Comparison of ENCODE assay signal across 13 cellular contexts in the genomic region with DNA sequence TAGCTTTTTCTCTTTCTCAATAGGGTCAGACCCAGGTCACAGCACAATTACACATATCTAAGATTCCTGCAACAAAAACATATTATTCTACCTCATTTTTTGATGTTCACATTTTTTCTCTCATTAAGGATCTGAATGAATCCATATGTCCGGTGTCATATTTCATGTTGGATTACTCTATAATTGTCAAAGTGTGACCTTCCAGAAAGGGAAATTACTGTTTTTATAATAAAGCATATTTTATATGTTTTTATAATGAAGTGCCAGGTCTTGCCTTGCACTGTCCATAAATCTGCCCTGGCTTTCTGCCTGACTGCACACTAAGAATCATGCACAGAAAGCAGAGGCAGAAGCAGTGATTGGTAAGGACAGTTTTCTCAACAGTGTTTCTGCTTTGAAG.
DNase-seq lines count a peak whose midpoint lies in the region; ATAC-seq, FAIRE-seq and TF ChIP-seq lines count a peak whose summit lies in the region.
"Had no signal": no experiment of that assay in that cellular context is flagged by ENCODE, and none has a peak within 500 bp of the region (broad histone marks: within the 10 kb centered on the region; RNA-seq: fewer than 3 reads in every experiment).

No MANE protein-coding gene starts in this region.

- H3K27me3 ChIP-seq in K562 (ENCODE audit: control insufficient read depth in 2 of 2, insufficient read depth in 2 of 2, low read length in 2 of 2): no peaks in the 10 kb centered on the region
- no peaks in the 10 kb centered on the region for H3K27me3 ChIP-seq in neuronal stem cell (ENCODE audit: control insufficient read depth in 3 of 3, insufficient read depth in 3 of 3, low read depth in 1 of 3, low read length in 3 of 3)
- H3K27me3 ChIP-seq in CD4-positive, alpha-beta T cell (ENCODE audit: control insufficient read depth, insufficient read depth, low read length): no peaks in the 10 kb centered on the region

- H3K36me3 Mint-ChIP-seq in nephron (ENCODE audit: low read depth): peaks cover 14% of the 10 kb centered on the region
- H3K36me3 Mint-ChIP-seq in CD4-positive, alpha-beta T cell (ENCODE audit: low read depth): no peaks in the 10 kb centered on the region
- H3K36me3 Mint-ChIP-seq: IgD-negative memory B cell had no signal

- no peak for TF ChIP-seq CTCF in K562 (IDR thresholded peaks at IDR 0.05 in 2 of 3, conservative IDR thresholded peaks at IDR 0.05 in 1 of 3; ENCODE audit: insufficient read depth in 2 of 3, low read depth in 1 of 3, low read length in 3 of 3)
- no peak for TF ChIP-seq CTCF in nephron (IDR thresholded peaks at IDR 0.05; ENCODE audit: unreplicated experiment in 3 of 3)
- no peak for TF ChIP-seq CTCF in CD4-positive, alpha-beta T cell (IDR thresholded peaks at IDR 0.05)

- no peaks in the 10 kb centered on the region for H3K9me3 ChIP-seq in K562 (replicated peaks; ENCODE audit: control insufficient read depth, insufficient read depth, low read depth, low read length)
- H3K9me3 ChIP-seq in neuronal stem cell (replicated peaks in 1 of 2; ENCODE audit: control insufficient read depth in 2 of 2, insufficient read depth in 1 of 2, low read depth in 1 of 2, low read length in 2 of 2): no peaks in the 10 kb centered on the region
- H3K9me3 ChIP-seq in CD4-positive, alpha-beta T cell (ENCODE audit: control insufficient read depth, low read length): no peaks in the 10 kb centered on the region

- no peak overlapping the region for H4K8ac ChIP-seq in neuronal stem cell (ENCODE audit: low read depth, low read length)

- H3K79me1 ChIP-seq in neuronal stem cell (ENCODE audit: low read depth, low read length): no peaks in the 10 kb centered on the region

- no peaks in the 10 kb centered on the region for H3K36me3 ChIP-seq in K562 (ENCODE audit: control insufficient read depth, insufficient read depth, low read length)
- H3K36me3 ChIP-seq in neuronal stem cell (replicated peaks in 1 of 2; ENCODE audit: control insufficient read depth in 2 of 2, insufficient read depth in 2 of 2, low read length in 2 of 2): peaks cover 0 to 13% of the 10 kb centered on the region in 2 donors

- peak overlapping the region; percentile 77 to 96 (median 79) for H3K27ac Mint-ChIP-seq in nephron
- H3K27ac Mint-ChIP-seq in CD4-positive, alpha-beta T cell: no peak overlapping the region
- H3K27ac Mint-ChIP-seq: IgD-negative memory B cell had no signal

- intact Hi-C loops in K562 (cut with micrococcal nuclease): no loop called here
- intact Hi-C loops in CD4-positive, alpha-beta T cell (cut with DNase I, micrococcal nuclease): no loop called here

- no peak overlapping the region for H4K91ac ChIP-seq in neuronal stem cell (ENCODE audit: low read depth, low read length, poor library complexity)

- no peaks in the 10 kb centered on the region for H3K9me3 Mint-ChIP-seq in nephron
- no peaks in the 10 kb centered on the region for H3K9me3 Mint-ChIP-seq in CD4-positive, alpha-beta T cell

- H3K18ac ChIP-seq in neuronal stem cell (ENCODE audit: low read length): no peak overlapping the region

- H2AK5ac ChIP-seq in neuronal stem cell (ENCODE audit: low read depth, low read length): no peak overlapping the region

- no peak overlapping the region for H3K4ac ChIP-seq in neuronal stem cell (ENCODE audit: low read length)

- TF ChIP-seq EP300 in K562 (IDR thresholded peaks at IDR 0.05; ENCODE audit: low read length): no peak

- CTCF ChIA-PET in K562 (lab: Yijun Ruan, JAX; ENCODE audit: low intra/inter-chr PET ratio): no interaction called here
- CTCF ChIA-PET in CD4-positive, alpha-beta T cell (lab: Charles Lee): no interaction called here

- no peak overlapping the region for H3K9ac ChIP-seq in K562 (ENCODE audit: insufficient read depth in 1 of 2, low read depth in 2 of 2, low read length in 2 of 2)
- H3K9ac ChIP-seq in neuronal stem cell (ENCODE audit: low read depth, low read length, poor library complexity): no peak overlapping the region

- WGBS in K562 (ENCODE audit: insufficient coverage, low coverage, missing lambda C conversion rate): 13% methylated on average over 1 of the region's 1 CpG
- WGBS in neuronal stem cell (ENCODE audit: extremely low coverage in 2 of 2, insufficient read length in 2 of 2, insufficient replicate concordance in 1 of 2), 2 donors: no CpG with 5 or more reads among the region's 1 CpG

- ATAC-seq in K562: no peak
- no peak for ATAC-seq in CD4-positive, alpha-beta T cell (ENCODE audit: poor library complexity)

- H3K23ac ChIP-seq in neuronal stem cell (ENCODE audit: low read depth, low read length, poor library complexity): no peak overlapping the region

- no peak for TF ChIP-seq POLR2A in K562 (conservative IDR thresholded peaks at IDR 0.05)

- H2BK5ac ChIP-seq in neuronal stem cell (ENCODE audit: low read length): no peak overlapping the region

- no peaks in the 10 kb centered on the region for H3K4me1 ChIP-seq in K562 (replicated peaks in 1 of 2; ENCODE audit: control insufficient read depth in 2 of 2, insufficient read depth in 2 of 2, low read length in 2 of 2)
- no peaks in the 10 kb centered on the region for H3K4me1 ChIP-seq in neuronal stem cell (ENCODE audit: control insufficient read depth in 2 of 2, insufficient read depth in 1 of 2, low read depth in 1 of 2, low read length in 2 of 2)

- no peak overlapping the region for H3K14ac ChIP-seq in neuronal stem cell (ENCODE audit: low read length)

- TF ChIP-seq RAD21 in K562 (CRISPR knock-in tag; conservative IDR thresholded peaks at IDR 0.05 in 1 of 2, IDR thresholded peaks at IDR 0.05 in 1 of 2): no peak

- no peak overlapping the region for H2BK12ac ChIP-seq in neuronal stem cell (ENCODE audit: low read length)

- no peaks in the 10 kb centered on the region for H3K9me1 ChIP-seq in K562 (ENCODE audit: control insufficient read depth, insufficient read depth, low read length)

- POLR2A ChIA-PET in K562 (lab: Yijun Ruan, JAX): no interaction called here
- POLR2A ChIA-PET in CD4-positive, alpha-beta T cell (lab: Charles Lee): no interaction called here

- peaks cover 24% of the 10 kb centered on the region for H3K4me1 Mint-ChIP-seq in nephron
- no peaks in the 10 kb centered on the region for H3K4me1 Mint-ChIP-seq in CD4-positive, alpha-beta T cell (ENCODE audit: low read depth)
- H3K4me1 Mint-ChIP-seq: IgD-negative memory B cell had no signal

- DNase-seq in Daoy (ENCODE audit: low read depth) (peak; percentile 17), M059J (ENCODE audit: low read depth) (peak; percentile 70), K562 (ENCODE audit: extremely low read depth in 1 of 4, low spot score in 3 of 4) (no peak), neuronal stem cell (ENCODE audit: low spot score) (no peak), COLO829 (ENCODE audit: low spot score) (no peak)
- no peak for DNase-seq in CD4-positive, alpha-beta T cell
- DNase-seq: activated naive CD4-positive, alpha-beta T cell treated with Interleukin-2 at 50 U/mL for 16 hours; Calu3; central memory CD4-positive, alpha-beta T cell; SW 1271 had no signal

- H2AFZ ChIP-seq in K562 (ENCODE audit: low read depth, low read length) (no peak overlapping the region), neuronal stem cell (ENCODE audit: low read length) (no peak overlapping the region)

- no peak overlapping the region for H2BK120ac ChIP-seq in neuronal stem cell (ENCODE audit: low read depth, low read length)

- no TSS peak for BruUV-seq in K562 (replicated peaks; lab: Mats Ljungman, UMichigan)

- in situ Hi-C loops in K562 (cut with MboI): no loop called here

- FAIRE-seq in K562 (lab: Jason Lieb, UNC): no peak

- H3K4me2 ChIP-seq in K562 (ENCODE audit: insufficient read depth, low read length): no peak overlapping the region
- no peak overlapping the region for H3K4me2 ChIP-seq in neuronal stem cell (ENCODE audit: insufficient read depth, low read length, poor library complexity, severe bottlenecking)
- H3K4me2 ChIP-seq: smooth muscle cell had no signal

- no peaks in the 10 kb centered on the region for H3K27me3 Mint-ChIP-seq in nephron (ENCODE audit: low read depth)
- no peaks in the 10 kb centered on the region for H3K27me3 Mint-ChIP-seq in CD4-positive, alpha-beta T cell
- H3K27me3 Mint-ChIP-seq: IgD-negative memory B cell had no signal

- no peak overlapping the region for H3K27ac ChIP-seq in K562 (ENCODE audit: extremely low read depth, low read depth, low read length)
- no peak overlapping the region for H3K27ac ChIP-seq in neuronal stem cell (replicated peaks; ENCODE audit: low read length)
- no peak overlapping the region for H3K27ac ChIP-seq in CD4-positive, alpha-beta T cell (ENCODE audit: low read depth, low read length)

- H3K79me2 ChIP-seq in K562 (ENCODE audit: control insufficient read depth, insufficient read depth, low read length): no peaks in the 10 kb centered on the region

- no peak overlapping the region for H3K4me3 Mint-ChIP-seq in nephron
- H3K4me3 Mint-ChIP-seq in CD4-positive, alpha-beta T cell: no peak overlapping the region
- H3K4me3 Mint-ChIP-seq: IgD-negative memory B cell had no signal

- H2BK15ac ChIP-seq in neuronal stem cell (ENCODE audit: low read length): no peak overlapping the region

- H4K20me1 ChIP-seq in K562 (replicated peaks; ENCODE audit: control insufficient read depth, insufficient read depth, low read length): no peaks in the 10 kb centered on the region

- H3K4me3 ChIP-seq in K562 (no peak overlapping the region), neuronal stem cell (ENCODE audit: low read length in 2 of 2) (no peak overlapping the region)
- H3K4me3 ChIP-seq: smooth muscle cell had no signal

TF ChIP-seq in K562, 482 proteins besides CTCF, POLR2A, EP300 and RAD21:
- peak; percentile 12 for TF ChIP-seq HNRNPH1 (optimal IDR thresholded peaks at IDR 0.05; ENCODE audit: low read depth, low read length)
- TF ChIP-seq, protein P1, sequence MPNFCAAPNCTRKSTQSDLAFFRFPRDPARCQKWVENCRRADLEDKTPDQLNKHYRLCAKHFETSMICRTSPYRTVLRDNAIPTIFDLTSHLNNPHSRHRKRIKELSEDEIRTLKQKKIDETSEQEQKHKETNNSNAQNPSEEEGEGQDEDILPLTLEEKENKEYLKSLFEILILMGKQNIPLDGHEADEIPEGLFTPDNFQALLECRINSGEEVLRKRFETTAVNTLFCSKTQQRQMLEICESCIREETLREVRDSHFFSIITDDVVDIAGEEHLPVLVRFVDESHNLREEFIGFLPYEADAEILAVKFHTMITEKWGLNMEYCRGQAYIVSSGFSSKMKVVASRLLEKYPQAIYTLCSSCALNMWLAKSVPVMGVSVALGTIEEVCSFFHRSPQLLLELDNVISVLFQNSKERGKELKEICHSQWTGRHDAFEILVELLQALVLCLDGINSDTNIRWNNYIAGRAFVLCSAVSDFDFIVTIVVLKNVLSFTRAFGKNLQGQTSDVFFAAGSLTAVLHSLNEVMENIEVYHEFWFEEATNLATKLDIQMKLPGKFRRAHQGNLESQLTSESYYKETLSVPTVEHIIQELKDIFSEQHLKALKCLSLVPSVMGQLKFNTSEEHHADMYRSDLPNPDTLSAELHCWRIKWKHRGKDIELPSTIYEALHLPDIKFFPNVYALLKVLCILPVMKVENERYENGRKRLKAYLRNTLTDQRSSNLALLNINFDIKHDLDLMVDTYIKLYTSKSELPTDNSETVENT (CRISPR knock-in tag; IDR thresholded peaks at IDR 0.05): no peak
TF ChIP-seq in K562: peak in this region for 1.

Comparison
In these comparisons a context has a peak if more than half of its experiments do, and no peak if none do; other contexts are left out.
1. DNase-seq: peak in Daoy (single experiment) and M059J (single experiment); none in K562 (0 of 4), neuronal stem cell (single experiment), CD4-positive, alpha-beta T cell (0 of 10) and COLO829 (single experiment).